15 cellular contexts compared by ENCODE assay signal in the genomic region with DNA sequence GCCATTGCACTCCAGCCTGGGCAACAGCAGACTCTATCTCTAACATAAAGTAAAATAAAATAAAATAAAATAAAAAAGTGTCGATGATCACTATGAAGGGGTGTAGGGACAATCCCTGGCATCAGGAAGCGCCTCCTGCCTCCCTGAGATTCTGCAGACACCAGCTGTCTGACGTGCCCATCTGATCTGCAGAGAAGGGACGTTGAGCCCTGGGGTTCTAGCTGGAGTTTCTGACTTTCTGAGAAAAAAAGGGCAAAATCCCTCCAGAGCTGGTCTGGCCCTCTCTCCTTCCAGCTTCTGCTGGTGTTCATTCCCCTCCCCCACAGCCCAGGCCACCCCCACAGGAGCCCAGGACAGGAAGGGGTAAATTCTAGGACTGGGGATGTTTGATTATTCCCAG. TPM values are rescaled to one million over a fixed set of nuclear protein-coding genes. Genes with fewer than 3 reads are reported as not detected.
DNase-seq lines count a peak whose midpoint lies in the region; ATAC-seq and TF ChIP-seq lines count a peak whose summit lies in the region.
"Had no signal": no experiment of that assay in that cellular context is flagged by ENCODE, and none has a peak within 500 bp of the region (broad histone marks: within the 10 kb centered on the region; RNA-seq: fewer than 3 reads in every experiment).

No MANE protein-coding gene starts in this region.

- no peaks in the 10 kb centered on the region for H3K27me3 Mint-ChIP-seq in activated CD8-positive, alpha-beta T cell treated with anti-CD3 and anti-CD28 coated beads for 36 hours
- H3K27me3 Mint-ChIP-seq in activated CD8-positive, alpha-beta T cell treated with anti-CD3 and anti-CD28 coated beads, Interleukin-2, amount 10 ng/mL, durations not matched to agents 7 days and 5 days (ENCODE audit: low read depth): no peaks in the 10 kb centered on the region
- H3K27me3 Mint-ChIP-seq in activated CD4-positive, alpha-beta memory T cell treated with anti-CD3 and anti-CD28 coated beads, Interleukin-2, amount 10 ng/mL, durations not matched to agents 7 days and 5 days: no peaks in the 10 kb centered on the region

- H3K4me1 ChIP-seq in lower lobe of right lung: peaks cover 69% of the 10 kb centered on the region
- H3K4me1 ChIP-seq in stomach: peaks cover 22 to 88% (median 69%) of the 10 kb centered on the region in 4 donors

- POLR2A ChIA-PET in activated CD8-positive, alpha-beta T cell treated with anti-CD3 and anti-CD28 coated beads for 36 hours (lab: Charles Lee): interaction anchor here (1.4 to 10.7 kb wide), 3 partner anchors 14 to 38 kb away, joined by 5 to 247 read pairs (median 58); partner anchors contain the start of gene DDX39A
- POLR2A ChIA-PET in activated CD8-positive, alpha-beta T cell treated with anti-CD3 and anti-CD28 coated beads, Interleukin-2, amount 10 ng/mL, durations not matched to agents 7 days and 5 days (lab: Charles Lee): interaction anchor here (7.6 kb wide), 1 partner anchor 15 kb away, joined by 415 read pairs; no protein-coding TSS in a partner anchor
- POLR2A ChIA-PET in activated CD4-positive, alpha-beta memory T cell treated with anti-CD3 and anti-CD28 coated beads, Interleukin-2, amount 10 ng/mL, durations not matched to agents 7 days and 5 days (lab: Charles Lee): interaction anchor here (4.7 to 15.5 kb wide), 3 partner anchors 13 to 242 kb away, joined by 30 to 308 read pairs (median 218); partner anchors contain the start of gene ASF1B

- no peak overlapping the region for H3K4me3 Mint-ChIP-seq in activated CD8-positive, alpha-beta T cell treated with anti-CD3 and anti-CD28 coated beads for 36 hours
- no peak overlapping the region for H3K4me3 Mint-ChIP-seq in activated CD8-positive, alpha-beta T cell treated with anti-CD3 and anti-CD28 coated beads, Interleukin-2, amount 10 ng/mL, durations not matched to agents 7 days and 5 days
- H3K4me3 Mint-ChIP-seq in activated CD4-positive, alpha-beta memory T cell treated with anti-CD3 and anti-CD28 coated beads, Interleukin-2, amount 10 ng/mL, durations not matched to agents 7 days and 5 days: no peak overlapping the region

- peaks cover 17% of the 10 kb centered on the region for H3K36me3 Mint-ChIP-seq in activated CD8-positive, alpha-beta T cell treated with anti-CD3 and anti-CD28 coated beads for 36 hours (ENCODE audit: low read depth)
- peaks cover 23% of the 10 kb centered on the region for H3K36me3 Mint-ChIP-seq in activated CD8-positive, alpha-beta T cell treated with anti-CD3 and anti-CD28 coated beads, Interleukin-2, amount 10 ng/mL, durations not matched to agents 7 days and 5 days (ENCODE audit: low read depth)
- peaks cover 24% of the 10 kb centered on the region for H3K36me3 Mint-ChIP-seq in activated CD4-positive, alpha-beta memory T cell treated with anti-CD3 and anti-CD28 coated beads, Interleukin-2, amount 10 ng/mL, durations not matched to agents 7 days and 5 days (ENCODE audit: low read depth)

- TF ChIP-seq CTCF in activated CD8-positive, alpha-beta T cell treated with anti-CD3 and anti-CD28 coated beads for 36 hours (IDR thresholded peaks at IDR 0.05): no peak
- no peak for TF ChIP-seq CTCF in lower lobe of right lung (IDR thresholded peaks at IDR 0.05)
- no peak for TF ChIP-seq CTCF in stomach (IDR thresholded peaks at IDR 0.05)

- no peak for TF ChIP-seq POLR2A in stomach (IDR thresholded peaks at IDR 0.05)

- intact Hi-C loops in activated CD8-positive, alpha-beta T cell treated with anti-CD3 and anti-CD28 coated beads for 36 hours (cut with micrococcal nuclease): no loop called here
- intact Hi-C loops in lower lobe of right lung (cut with DNase I): no loop called here
- intact Hi-C loops in stomach (cut with DNase I; ENCODE audit: low total_unique reads): no loop called here

- H3K27ac Mint-ChIP-seq in activated CD8-positive, alpha-beta T cell treated with anti-CD3 and anti-CD28 coated beads for 36 hours: peak overlapping the region; percentile 44
- H3K27ac Mint-ChIP-seq in activated CD8-positive, alpha-beta T cell treated with anti-CD3 and anti-CD28 coated beads, Interleukin-2, amount 10 ng/mL, durations not matched to agents 7 days and 5 days: no peak overlapping the region
- H3K27ac Mint-ChIP-seq in activated CD4-positive, alpha-beta memory T cell treated with anti-CD3 and anti-CD28 coated beads, Interleukin-2, amount 10 ng/mL, durations not matched to agents 7 days and 5 days: peak overlapping the region; percentile 90

- H3K4me1 Mint-ChIP-seq in activated CD8-positive, alpha-beta T cell treated with anti-CD3 and anti-CD28 coated beads for 36 hours (ENCODE audit: low read depth): peaks cover 40% of the 10 kb centered on the region
- H3K4me1 Mint-ChIP-seq in activated CD8-positive, alpha-beta T cell treated with anti-CD3 and anti-CD28 coated beads, Interleukin-2, amount 10 ng/mL, durations not matched to agents 7 days and 5 days (ENCODE audit: low read depth): peaks cover 53% of the 10 kb centered on the region
- H3K4me1 Mint-ChIP-seq in activated CD4-positive, alpha-beta memory T cell treated with anti-CD3 and anti-CD28 coated beads, Interleukin-2, amount 10 ng/mL, durations not matched to agents 7 days and 5 days: peaks cover 46% of the 10 kb centered on the region

- H3K9me3 Mint-ChIP-seq in activated CD8-positive, alpha-beta T cell treated with anti-CD3 and anti-CD28 coated beads for 36 hours: no peaks in the 10 kb centered on the region
- no peaks in the 10 kb centered on the region for H3K9me3 Mint-ChIP-seq in activated CD8-positive, alpha-beta T cell treated with anti-CD3 and anti-CD28 coated beads, Interleukin-2, amount 10 ng/mL, durations not matched to agents 7 days and 5 days (ENCODE audit: insufficient read depth)
- no peaks in the 10 kb centered on the region for H3K9me3 Mint-ChIP-seq in activated CD4-positive, alpha-beta memory T cell treated with anti-CD3 and anti-CD28 coated beads, Interleukin-2, amount 10 ng/mL, durations not matched to agents 7 days and 5 days

- no peak for TF ChIP-seq EP300 in stomach (IDR thresholded peaks at IDR 0.05)

- H3K9me3 ChIP-seq in lower lobe of right lung (no peaks in the 10 kb centered on the region), stomach (no peaks in the 10 kb centered on the region)
- H3K9me3 ChIP-seq: prostate gland had no signal

- no peak for ATAC-seq in activated CD8-positive, alpha-beta T cell treated with anti-CD3 and anti-CD28 coated beads for 36 hours
- ATAC-seq in activated CD8-positive, alpha-beta T cell treated with anti-CD3 and anti-CD28 coated beads, Interleukin-2, amount 10 ng/mL, durations not matched to agents 7 days and 5 days: no peak
- ATAC-seq in lower lobe of right lung: no peak
- ATAC-seq in GM19467 (IDR thresholded peaks at IDR 0.05; ENCODE audit: unreplicated experiment): no peak

- 75 to 84% (median 80%) methylated on average over 4 of the region's 4 CpGs for WGBS in stomach, 5 donors

- no peak for DNase-seq in activated CD8-positive, alpha-beta T cell treated with anti-CD3 and anti-CD28 coated beads for 36 hours
- DNase-seq in activated CD8-positive, alpha-beta T cell treated with anti-CD3 and anti-CD28 coated beads, Interleukin-2, amount 10 ng/mL, durations not matched to agents 7 days and 5 days: no peak
- DNase-seq in activated CD4-positive, alpha-beta memory T cell treated with anti-CD3 and anti-CD28 coated beads, Interleukin-2, amount 10 ng/mL, durations not matched to agents 7 days and 5 days: no peak
- DNase-seq in lower lobe of right lung (no peak), stomach (no peak), NCI-H82 (lab: John Stamatoyannopoulos, UW) (no peak), NCI-H510A treated with DMSO at 0.1 percent for 48 hours (lab: John Stamatoyannopoulos, UW) (no peak)
- DNase-seq: brain microvascular endothelial cell, EL, NCI-H1694 treated with DMSO at 0.1 percent for 48 hours, NCI-H345, SHP77, T1000 had no signal

- CTCF ChIA-PET in activated CD8-positive, alpha-beta T cell treated with anti-CD3 and anti-CD28 coated beads for 36 hours (lab: Charles Lee): interaction anchor here (1.4 to 1.6 kb wide), 2 partner anchors 10 to 54 kb away, joined by 4 to 5 read pairs; no protein-coding TSS in a partner anchor
- CTCF ChIA-PET in activated CD8-positive, alpha-beta T cell treated with anti-CD3 and anti-CD28 coated beads, Interleukin-2, amount 10 ng/mL, durations not matched to agents 7 days and 5 days (lab: Charles Lee): interaction anchor here (0.8 to 1.3 kb wide), 2 partner anchors 13 to 17 kb away, joined by 3 to 5 read pairs; no protein-coding TSS in a partner anchor
- CTCF ChIA-PET in activated CD4-positive, alpha-beta memory T cell treated with anti-CD3 and anti-CD28 coated beads, Interleukin-2, amount 10 ng/mL, durations not matched to agents 7 days and 5 days (lab: Charles Lee): interaction anchor here (1.0 to 1.8 kb wide), 2 partner anchors 17 to 28 kb away, joined by 3 to 6 read pairs; no protein-coding TSS in a partner anchor

- H3K36me3 ChIP-seq in lower lobe of right lung (no peaks in the 10 kb centered on the region), stomach (no peaks in the 10 kb centered on the region)
- H3K36me3 ChIP-seq: brain microvascular endothelial cell, prostate gland had no signal

- H3K4me3 ChIP-seq in lower lobe of right lung: no peak overlapping the region
- H3K4me3 ChIP-seq in stomach: no peak overlapping the region
- H3K4me3 ChIP-seq: prostate gland had no signal

- H3K27me3 ChIP-seq in lower lobe of right lung (ENCODE audit: low read depth): no peaks in the 10 kb centered on the region
- H3K27me3 ChIP-seq in stomach: no peaks in the 10 kb centered on the region
- H3K27me3 ChIP-seq: brain microvascular endothelial cell had no signal

- H3K27ac ChIP-seq in lower lobe of right lung (peak overlapping the region; percentile 90), stomach (peak overlapping the region in 3 of 5 donors; percentile 91 to 96 (median 96))
- H3K27ac ChIP-seq: brain microvascular endothelial cell, prostate gland had no signal

RNA-seq across cellular contexts. Expression of gene ADGRE5, which starts 2.4 kb away (rescaled TPM):
- 100 to 1,000 TPM; 185 to 186 TPM for total RNA-seq in activated CD8-positive, alpha-beta T cell treated with anti-CD3 and anti-CD28 coated beads for 36 hours
- total RNA-seq in activated CD8-positive, alpha-beta T cell treated with anti-CD3 and anti-CD28 coated beads, Interleukin-2, amount 10 ng/mL, durations not matched to agents 7 days and 5 days: 100 to 1,000 TPM; 290 to 302 TPM
- total RNA-seq in activated CD4-positive, alpha-beta memory T cell treated with anti-CD3 and anti-CD28 coated beads, Interleukin-2, amount 10 ng/mL, durations not matched to agents 7 days and 5 days: 100 to 1,000 TPM; 293 to 299 TPM
- total RNA-seq in lower lobe of right lung (239 TPM), stomach (100 to 1,000 TPM in 1 of 5 donors, 10 to 100 TPM in 4; 12.3 to 128 (median 52.5) TPM)
- polyA plus RNA-seq in stomach: 10 to 100 TPM; 11.4 to 26.5 (median 12.1) TPM

RNA-seq across cellular contexts. Expression of gene DDX39A, which starts 40.3 kb away (rescaled TPM):
- 100 to 1,000 TPM; 217 to 226 TPM for total RNA-seq in activated CD8-positive, alpha-beta T cell treated with anti-CD3 and anti-CD28 coated beads for 36 hours
- 100 to 1,000 TPM; 309 to 313 TPM for total RNA-seq in activated CD8-positive, alpha-beta T cell treated with anti-CD3 and anti-CD28 coated beads, Interleukin-2, amount 10 ng/mL, durations not matched to agents 7 days and 5 days
- 100 to 1,000 TPM; 233 to 234 TPM for total RNA-seq in activated CD4-positive, alpha-beta memory T cell treated with anti-CD3 and anti-CD28 coated beads, Interleukin-2, amount 10 ng/mL, durations not matched to agents 7 days and 5 days
- total RNA-seq in lower lobe of right lung (59.3 TPM), stomach (100 to 1,000 TPM in 3 of 5 donors, 10 to 100 TPM in 2; 37.1 to 298 (median 107) TPM)
- polyA plus RNA-seq in stomach: 100 to 1,000 TPM in 2 of 3 donors, 10 to 100 TPM in 1; 68.3 to 136 (median 114) TPM

RNA-seq across cellular contexts. Expression of gene PKN1, which starts 54.2 kb away (rescaled TPM):
- total RNA-seq in activated CD8-positive, alpha-beta T cell treated with anti-CD3 and anti-CD28 coated beads for 36 hours: 100 to 1,000 TPM; 172 to 192 TPM
- 100 to 1,000 TPM; 244 to 263 TPM for total RNA-seq in activated CD8-positive, alpha-beta T cell treated with anti-CD3 and anti-CD28 coated beads, Interleukin-2, amount 10 ng/mL, durations not matched to agents 7 days and 5 days
- total RNA-seq in activated CD4-positive, alpha-beta memory T cell treated with anti-CD3 and anti-CD28 coated beads, Interleukin-2, amount 10 ng/mL, durations not matched to agents 7 days and 5 days: 100 to 1,000 TPM; 219 to 232 TPM
- total RNA-seq in lower lobe of right lung (147 TPM), stomach (100 to 1,000 TPM in 2 of 5 donors, 10 to 100 TPM in 3; 44.2 to 268 (median 90.4) TPM)
- polyA plus RNA-seq in stomach: 10 to 100 TPM; 42.0 to 95.6 (median 85.4) TPM
